ENCODE assay signal across 13 cellular contexts in the genomic region with DNA sequence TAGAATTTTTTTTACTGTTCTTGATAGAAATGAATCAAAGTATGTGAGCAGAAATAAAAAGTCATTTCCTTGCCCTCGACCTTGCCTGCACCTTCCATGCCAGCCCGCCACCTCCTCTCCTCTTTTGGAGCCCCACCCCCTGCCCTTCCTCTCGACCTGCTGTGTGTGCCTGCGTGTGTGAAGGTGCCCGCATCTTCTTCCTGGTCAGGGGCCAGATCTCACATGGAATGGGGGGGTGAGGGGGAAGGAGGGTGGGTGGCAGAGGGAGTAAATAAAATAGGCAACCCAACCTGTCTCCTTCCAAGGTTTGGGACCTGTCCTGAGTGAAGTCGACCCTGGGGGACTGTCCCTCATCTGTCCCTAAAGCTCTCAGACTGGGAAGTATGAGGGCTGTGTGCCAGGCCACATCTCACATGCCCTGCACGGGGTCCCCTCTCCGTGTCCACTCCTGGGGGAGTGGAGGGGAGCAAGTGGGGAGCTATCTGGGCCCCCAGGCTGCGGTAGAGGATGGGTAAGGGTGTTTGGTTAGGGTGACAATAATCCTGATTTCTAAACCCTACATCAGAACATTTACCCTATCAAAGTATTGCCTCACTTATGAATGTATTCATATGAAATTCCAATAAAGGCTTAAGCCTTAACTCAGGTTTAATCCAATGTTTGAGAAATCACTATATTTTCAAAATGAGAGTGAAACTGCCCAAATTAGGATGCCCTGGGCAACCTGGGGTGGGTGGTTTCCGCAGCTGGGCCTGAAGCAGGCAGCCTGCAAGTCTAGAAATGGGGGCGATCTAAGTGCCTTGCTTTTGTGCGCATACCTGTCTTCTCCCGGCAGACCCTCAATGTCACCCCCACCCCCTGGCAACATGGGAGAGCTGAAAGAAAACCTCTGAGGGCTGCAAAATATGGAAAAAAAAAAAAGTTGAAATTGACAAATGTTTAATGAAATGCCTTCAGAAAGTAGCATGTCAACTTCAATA. TPM values are rescaled to one million over a fixed set of nuclear protein-coding genes. Genes with fewer than 3 reads are reported as not detected.
DNase-seq lines count a peak whose midpoint lies in the region; ATAC-seq and TF ChIP-seq lines count a peak whose summit lies in the region.
"Had no signal": no experiment of that assay in that cellular context is flagged by ENCODE, and none has a peak within 500 bp of the region (broad histone marks: within the 10 kb centered on the region; RNA-seq: fewer than 3 reads in every experiment).

No MANE protein-coding gene starts in this region.

- H3K27ac Mint-ChIP-seq in activated CD4-positive, alpha-beta T cell treated with anti-CD3 and anti-CD28 coated beads, Interleukin-2, amount 10 ng/mL, durations not matched to agents 7 days and 5 days = no peak overlapping the region
- H3K27ac Mint-ChIP-seq in endothelial cell (ENCODE audit: unreplicated experiment) = peak overlapping the region; percentile 3
- H3K27ac Mint-ChIP-seq in stimulated activated memory B cell treated with anti-CD40 and anti-IgM and Interleukin-4, amounts not matched to agents 10 μg/mL and 1 μg/mL and 100 μg/mL, for 72 hours = no peak overlapping the region

- peaks cover 15% of the 10 kb centered on the region for H3K36me3 Mint-ChIP-seq in activated CD4-positive, alpha-beta T cell treated with anti-CD3 and anti-CD28 coated beads, Interleukin-2, amount 10 ng/mL, durations not matched to agents 7 days and 5 days (ENCODE audit: low read depth)
- H3K36me3 Mint-ChIP-seq in endothelial cell (ENCODE audit: low read depth, unreplicated experiment) = peaks cover 4% of the 10 kb centered on the region
- H3K36me3 Mint-ChIP-seq in stimulated activated memory B cell treated with anti-CD40 and anti-IgM and Interleukin-4, amounts not matched to agents 10 μg/mL and 1 μg/mL and 100 μg/mL, for 72 hours = peaks cover 16% of the 10 kb centered on the region

- POLR2A ChIA-PET in activated CD4-positive, alpha-beta T cell treated with anti-CD3 and anti-CD28 coated beads, Interleukin-2, amount 10 ng/mL, durations not matched to agents 7 days and 5 days (lab: Charles Lee) = no interaction called here
- POLR2A ChIA-PET in OCI-LY7 (lab: Charles Lee) = interaction anchor here (0.5 to 0.7 kb wide), 2 partner anchors 178 to 1157 kb away, joined by 3 read pairs; no protein-coding TSS in a partner anchor

- 0 out of 2 replicates have a peak overlapping the region, but pooled peaks have one; percentile 13 for H3K4me2 ChIP-seq in OCI-LY7 (ENCODE audit: low read length)

- CTCF ChIA-PET in activated CD4-positive, alpha-beta T cell treated with anti-CD3 and anti-CD28 coated beads, Interleukin-2, amount 10 ng/mL, durations not matched to agents 7 days and 5 days (lab: Charles Lee) = interaction anchor here (1.0 to 7.1 kb wide), 8 partner anchors 10 to 350 kb away, joined by 3 to 112 read pairs (median 8); partner anchors contain the start of gene AHCYL1
- CTCF ChIA-PET in OCI-LY7 (lab: Charles Lee; ENCODE audit: unreplicated experiment) = no interaction called here

- H3K36me3 ChIP-seq in OCI-LY7 (ENCODE audit: insufficient read depth, low read length) = peaks cover 13% of the 10 kb centered on the region

- no peaks in the 10 kb centered on the region for H3K9me3 Mint-ChIP-seq in activated CD4-positive, alpha-beta T cell treated with anti-CD3 and anti-CD28 coated beads, Interleukin-2, amount 10 ng/mL, durations not matched to agents 7 days and 5 days
- H3K9me3 Mint-ChIP-seq in endothelial cell (ENCODE audit: unreplicated experiment) = no peaks in the 10 kb centered on the region
- H3K9me3 Mint-ChIP-seq in stimulated activated memory B cell treated with anti-CD40 and anti-IgM and Interleukin-4, amounts not matched to agents 10 μg/mL and 1 μg/mL and 100 μg/mL, for 72 hours = no peaks in the 10 kb centered on the region
- H3K9me3 Mint-ChIP-seq: CD14-positive monocyte had no signal

- BruUV-seq in OCI-LY7 (replicated peaks; lab: Mats Ljungman, UMichigan) = no TSS peak

- ATAC-seq in stimulated activated memory B cell treated with anti-CD40 and anti-IgM and Interleukin-4, amounts not matched to agents 10 μg/mL and 1 μg/mL and 100 μg/mL, for 72 hours = peak; percentile 46

- TF ChIP-seq CTCF in OCI-LY7 (conservative IDR thresholded peaks at IDR 0.05; ENCODE audit: low read length) (no peak), endothelial cell (IDR thresholded peaks at IDR 0.05; ENCODE audit: unreplicated experiment) (no peak)

- H3K4me3 ChIP-seq in OCI-LY7 (ENCODE audit: low read depth, low read length, poor library complexity, severe bottlenecking) = no peak overlapping the region

- no peaks in the 10 kb centered on the region for H3K79me2 ChIP-seq in OCI-LY7 (ENCODE audit: insufficient read depth, low read depth, low read length)

- H4K20me1 ChIP-seq in OCI-LY7 (ENCODE audit: insufficient read depth, low read length) = no peaks in the 10 kb centered on the region

- peak; percentile 31 for DNase-seq in activated CD4-positive, alpha-beta T cell treated with anti-CD3 and anti-CD28 coated beads, Interleukin-2, amount 10 ng/mL, durations not matched to agents 7 days and 5 days
- DNase-seq in activated CD4-positive, alpha-beta T cell treated with anti-CD3 and anti-CD28 coated beads, Interleukin-2, amount 50 U/mL, for 1 hour = no peak
- DNase-seq in OCI-LY7 (ENCODE audit: low spot score) = no peak
- no peak for DNase-seq in endothelial cell (ENCODE audit: low spot score)
- no peak for DNase-seq in SKM-1 treated with dmso at 0.1 percent for 144 hours (lab: John Stamatoyannopoulos, UW; ENCODE audit: unreplicated experiment)
- DNase-seq in T-helper 1 cell = no peak
- DNase-seq in NCI-H82 (lab: John Stamatoyannopoulos, UW) = no peak
- DNase-seq: NCI-H345 had no signal

- H2AFZ ChIP-seq in OCI-LY7 (ENCODE audit: low read length) = no peak overlapping the region

- H3K9me2 ChIP-seq in OCI-LY7 (ENCODE audit: insufficient read depth, low read length) = no peaks in the 10 kb centered on the region

- H3K9me3 ChIP-seq in OCI-LY7 (ENCODE audit: low read length) = no peaks in the 10 kb centered on the region

- no peak overlapping the region for H3K4me3 Mint-ChIP-seq in activated CD4-positive, alpha-beta T cell treated with anti-CD3 and anti-CD28 coated beads, Interleukin-2, amount 10 ng/mL, durations not matched to agents 7 days and 5 days
- no peak overlapping the region for H3K4me3 Mint-ChIP-seq in endothelial cell (ENCODE audit: unreplicated experiment)
- no peak overlapping the region for H3K4me3 Mint-ChIP-seq in stimulated activated memory B cell treated with anti-CD40 and anti-IgM and Interleukin-4, amounts not matched to agents 10 μg/mL and 1 μg/mL and 100 μg/mL, for 72 hours
- H3K4me3 Mint-ChIP-seq: CD14-positive monocyte had no signal

- no peak overlapping the region for H3K27ac ChIP-seq in OCI-LY7 (ENCODE audit: low read depth, low read length, poor library complexity, severe bottlenecking)
- H3K27ac ChIP-seq: VCaP had no signal

- intact Hi-C loops in OCI-LY7 (cut with micrococcal nuclease; ENCODE audit: unreplicated experiment) = no loop called here

- H3K27me3 Mint-ChIP-seq in activated CD4-positive, alpha-beta T cell treated with anti-CD3 and anti-CD28 coated beads, Interleukin-2, amount 10 ng/mL, durations not matched to agents 7 days and 5 days = no peaks in the 10 kb centered on the region
- peaks cover 3% of the 10 kb centered on the region for H3K27me3 Mint-ChIP-seq in endothelial cell (ENCODE audit: unreplicated experiment)
- H3K27me3 Mint-ChIP-seq in stimulated activated memory B cell treated with anti-CD40 and anti-IgM and Interleukin-4, amounts not matched to agents 10 μg/mL and 1 μg/mL and 100 μg/mL, for 72 hours = peaks cover 4% of the 10 kb centered on the region

- peaks cover 15% of the 10 kb centered on the region for H3K4me1 ChIP-seq in OCI-LY7 (ENCODE audit: insufficient read depth, low read length, poor library complexity, severe bottlenecking)

- peaks cover 16% of the 10 kb centered on the region for H3K4me1 Mint-ChIP-seq in activated CD4-positive, alpha-beta T cell treated with anti-CD3 and anti-CD28 coated beads, Interleukin-2, amount 10 ng/mL, durations not matched to agents 7 days and 5 days
- H3K4me1 Mint-ChIP-seq in endothelial cell (ENCODE audit: unreplicated experiment) = no peaks in the 10 kb centered on the region
- peaks cover 19% of the 10 kb centered on the region for H3K4me1 Mint-ChIP-seq in stimulated activated memory B cell treated with anti-CD40 and anti-IgM and Interleukin-4, amounts not matched to agents 10 μg/mL and 1 μg/mL and 100 μg/mL, for 72 hours

RNA-seq across cellular contexts. Expression of gene AMPD2, which starts 15.4 kb away (rescaled TPM):
- total RNA-seq in activated CD4-positive, alpha-beta T cell treated with anti-CD3 and anti-CD28 coated beads, Interleukin-2, amount 10 ng/mL, durations not matched to agents 7 days and 5 days = 100 to 1,000 TPM; 116 to 120 TPM
- 51.8 and 62.7 TPM in 2 replicates for total RNA-seq in OCI-LY7 (2014; rRNA removed; shearing (Covaris generic))
- total RNA-seq in OCI-LY7 (2022) (56.8 and 66.2 TPM in 2 replicates), endothelial cell (ENCODE audit: unreplicated experiment) (92.7 TPM)

RNA-seq across cellular contexts. Expression of gene GNAT2, which starts 15.6 kb away (rescaled TPM):
- not detected for total RNA-seq in activated CD4-positive, alpha-beta T cell treated with anti-CD3 and anti-CD28 coated beads, Interleukin-2, amount 10 ng/mL, durations not matched to agents 7 days and 5 days
- total RNA-seq in OCI-LY7 (2014; rRNA removed; shearing (Covaris generic)) = not detected in 2 replicates
- 1.3 and 2.0 TPM in 2 replicates for total RNA-seq in OCI-LY7 (2022)
- 0.26 TPM for total RNA-seq in endothelial cell (ENCODE audit: unreplicated experiment)
- total RNA-seq: A172, mucosa of gallbladder had no signal

RNA-seq across cellular contexts. Expression of gene GSTM4, which starts 20.8 kb away (rescaled TPM):
- total RNA-seq in activated CD4-positive, alpha-beta T cell treated with anti-CD3 and anti-CD28 coated beads, Interleukin-2, amount 10 ng/mL, durations not matched to agents 7 days and 5 days = 10 to 100 TPM; 34.3 to 36.3 TPM
- 3.4 and 6.0 TPM in 2 replicates for total RNA-seq in OCI-LY7 (2014; rRNA removed; shearing (Covaris generic))
- total RNA-seq in OCI-LY7 (2022) = 6.8 and 8.0 TPM in 2 replicates
- 7.8 TPM for total RNA-seq in endothelial cell (ENCODE audit: unreplicated experiment)

RNA-seq across cellular contexts. Expression of gene GSTM2, which starts 32.8 kb away (rescaled TPM):
- total RNA-seq in activated CD4-positive, alpha-beta T cell treated with anti-CD3 and anti-CD28 coated beads, Interleukin-2, amount 10 ng/mL, durations not matched to agents 7 days and 5 days = 10 to 100 TPM; 33.4 to 33.5 TPM
- 0.38 and 1.4 TPM in 2 replicates for total RNA-seq in OCI-LY7 (2014; rRNA removed; shearing (Covaris generic))
- 0.76 and 0.89 TPM in 2 replicates for total RNA-seq in OCI-LY7 (2022)
- 20.4 TPM for total RNA-seq in endothelial cell (ENCODE audit: unreplicated experiment)

RNA-seq across cellular contexts. Expression of gene GSTM1, which starts 52.6 kb away (rescaled TPM):
- total RNA-seq in activated CD4-positive, alpha-beta T cell treated with anti-CD3 and anti-CD28 coated beads, Interleukin-2, amount 10 ng/mL, durations not matched to agents 7 days and 5 days = 10 to 100 TPM; 68.4 to 77.2 TPM
- not detected in 2 replicates for total RNA-seq in OCI-LY7 (2014; rRNA removed; shearing (Covaris generic))
- total RNA-seq in OCI-LY7 (2022) (not detected in 2 replicates), endothelial cell (ENCODE audit: unreplicated experiment) (not detected)
- total RNA-seq: A172 had no signal
